8 cellular contexts compared by ENCODE assay signal in genomic region chr4:143375326-143376073, GRCh38. TPM values are rescaled to one million over a fixed set of nuclear protein-coding genes. Genes with fewer than 3 reads are reported as not detected.
DNase-seq lines count a peak whose midpoint lies in the region; ATAC-seq and TF ChIP-seq lines count a peak whose summit lies in the region.

No MANE protein-coding gene starts in this region.

- H2BK5ac ChIP-seq in mesendoderm (ENCODE audit: low read length), result no peak overlapping the region

- CTCF ChIA-PET in activated CD4-positive, alpha-beta memory T cell treated with anti-CD3 and anti-CD28 coated beads for 36 hours (lab: Charles Lee), result interaction anchor here (1.0 to 2.0 kb wide), 2 partner anchors 10 to 49 kb away, joined by 3 to 6 read pairs; no protein-coding TSS in a partner anchor
- CTCF ChIA-PET in activated CD4-positive, alpha-beta memory T cell treated with anti-CD3 and anti-CD28 coated beads, Interleukin-2, amount 10 ng/mL, durations not matched to agents 7 days and 5 days (lab: Charles Lee), result no interaction called here

- peak; percentile 25 for DNase-seq in activated CD4-positive, alpha-beta memory T cell treated with anti-CD3 and anti-CD28 coated beads for 36 hours
- DNase-seq in activated CD4-positive, alpha-beta memory T cell treated with anti-CD3 and anti-CD28 coated beads, Interleukin-2, amount 10 ng/mL, durations not matched to agents 7 days and 5 days, result no peak
- DNase-seq in LNCaP clone FGC (ENCODE audit: low read depth), result no peak
- peak; percentile 49 for DNase-seq in choroid plexus epithelial cell (ENCODE audit: low read depth)
- peak; percentile 67 for DNase-seq in mesendoderm
- no peak for DNase-seq in NCI-H1105 (lab: John Stamatoyannopoulos, UW)
- DNase-seq in naive thymus-derived CD8-positive, alpha-beta T cell, result no peak

- H3K18ac ChIP-seq in mesendoderm (ENCODE audit: low read length), result no peak overlapping the region

- no CpG with 5 or more reads among the region's 6 CpGs for WGBS in mesendoderm (ENCODE audit: extremely low coverage, insufficient coverage, low lambda C conversion rate)

- peaks cover 1% of the 10 kb centered on the region for H3K27me3 Mint-ChIP-seq in activated CD4-positive, alpha-beta memory T cell treated with anti-CD3 and anti-CD28 coated beads for 36 hours
- H3K27me3 Mint-ChIP-seq in activated CD4-positive, alpha-beta memory T cell treated with anti-CD3 and anti-CD28 coated beads, Interleukin-2, amount 10 ng/mL, durations not matched to agents 7 days and 5 days, result peaks cover 2% of the 10 kb centered on the region
- no peaks in the 10 kb centered on the region for H3K27me3 Mint-ChIP-seq in naive thymus-derived CD8-positive, alpha-beta T cell

- no peak overlapping the region for H3K27ac ChIP-seq in mesendoderm (ENCODE audit: low read depth, low read length)

- H3K79me2 ChIP-seq in mesendoderm (ENCODE audit: control insufficient read depth, insufficient read depth, low read length), result no peaks in the 10 kb centered on the region

- no peak overlapping the region for H3K4ac ChIP-seq in mesendoderm (ENCODE audit: low read depth, low read length)

- H3K23ac ChIP-seq in mesendoderm (ENCODE audit: low read length), result no peak overlapping the region

- POLR2A ChIA-PET in activated CD4-positive, alpha-beta memory T cell treated with anti-CD3 and anti-CD28 coated beads for 36 hours (lab: Charles Lee), result no interaction called here
- POLR2A ChIA-PET in activated CD4-positive, alpha-beta memory T cell treated with anti-CD3 and anti-CD28 coated beads, Interleukin-2, amount 10 ng/mL, durations not matched to agents 7 days and 5 days (lab: Charles Lee), result no interaction called here
- POLR2A ChIA-PET in naive thymus-derived CD8-positive, alpha-beta T cell (lab: Charles Lee), result no interaction called here

- no peaks in the 10 kb centered on the region for H3K4me1 Mint-ChIP-seq in activated CD4-positive, alpha-beta memory T cell treated with anti-CD3 and anti-CD28 coated beads for 36 hours (ENCODE audit: low read depth)
- H3K4me1 Mint-ChIP-seq in activated CD4-positive, alpha-beta memory T cell treated with anti-CD3 and anti-CD28 coated beads, Interleukin-2, amount 10 ng/mL, durations not matched to agents 7 days and 5 days, result no peaks in the 10 kb centered on the region
- peaks cover 0 to 48% (median 0%) of the 10 kb centered on the region in 4 donors for H3K4me1 Mint-ChIP-seq in naive thymus-derived CD8-positive, alpha-beta T cell

- H3K4me3 Mint-ChIP-seq in activated CD4-positive, alpha-beta memory T cell treated with anti-CD3 and anti-CD28 coated beads for 36 hours, result no peak overlapping the region
- H3K4me3 Mint-ChIP-seq in activated CD4-positive, alpha-beta memory T cell treated with anti-CD3 and anti-CD28 coated beads, Interleukin-2, amount 10 ng/mL, durations not matched to agents 7 days and 5 days, result no peak overlapping the region
- no peak overlapping the region for H3K4me3 Mint-ChIP-seq in naive thymus-derived CD8-positive, alpha-beta T cell

- H4K8ac ChIP-seq in mesendoderm (ENCODE audit: low read depth, low read length), result no peak overlapping the region

- no peak overlapping the region for H2AK5ac ChIP-seq in mesendoderm (ENCODE audit: low read length)

- peak; percentile 41 for ATAC-seq in GM21786 (IDR thresholded peaks at IDR 0.05; ENCODE audit: unreplicated experiment)
- no peak for ATAC-seq in naive thymus-derived CD8-positive, alpha-beta T cell

- peaks cover 6% of the 10 kb centered on the region for H3K4me1 ChIP-seq in mesendoderm (ENCODE audit: control insufficient read depth, low read depth, low read length)

- no peak overlapping the region for H3K27ac Mint-ChIP-seq in activated CD4-positive, alpha-beta memory T cell treated with anti-CD3 and anti-CD28 coated beads for 36 hours
- no peak overlapping the region for H3K27ac Mint-ChIP-seq in activated CD4-positive, alpha-beta memory T cell treated with anti-CD3 and anti-CD28 coated beads, Interleukin-2, amount 10 ng/mL, durations not matched to agents 7 days and 5 days
- no peak overlapping the region for H3K27ac Mint-ChIP-seq in naive thymus-derived CD8-positive, alpha-beta T cell

- H3K27me3 ChIP-seq in mesendoderm (ENCODE audit: insufficient read depth, low read length, poor library complexity), result no peaks in the 10 kb centered on the region

- H2BK120ac ChIP-seq in mesendoderm (ENCODE audit: low read depth, low read length), result no peak overlapping the region

- TF ChIP-seq CTCF in LNCaP clone FGC (IDR thresholded peaks at IDR 0.05; ENCODE audit: control insufficient read depth, extremely low read depth, insufficient read depth), result peak; percentile 57
- peak; percentile 62 for TF ChIP-seq CTCF in choroid plexus epithelial cell (conservative IDR thresholded peaks at IDR 0.05; ENCODE audit: low read depth, low read length)

- H3K9me3 Mint-ChIP-seq in activated CD4-positive, alpha-beta memory T cell treated with anti-CD3 and anti-CD28 coated beads for 36 hours, result no peaks in the 10 kb centered on the region
- H3K9me3 Mint-ChIP-seq in activated CD4-positive, alpha-beta memory T cell treated with anti-CD3 and anti-CD28 coated beads, Interleukin-2, amount 10 ng/mL, durations not matched to agents 7 days and 5 days, result peaks cover 2% of the 10 kb centered on the region
- peaks cover 0 to 8% (median 0%) of the 10 kb centered on the region in 9 donors for H3K9me3 Mint-ChIP-seq in naive thymus-derived CD8-positive, alpha-beta T cell

- H3K4me3 ChIP-seq in LNCaP clone FGC (ENCODE audit: low read depth, low read length) (no peak overlapping the region), choroid plexus epithelial cell (ENCODE audit: low read depth, low read length) (no peak overlapping the region), mesendoderm (ENCODE audit: low read length) (no peak overlapping the region)

- H3K36me3 ChIP-seq in mesendoderm (ENCODE audit: control insufficient read depth, insufficient read depth, low read length), result no peaks in the 10 kb centered on the region

- H2BK15ac ChIP-seq in mesendoderm (replicated peaks; ENCODE audit: low read depth), result no peak overlapping the region

- no peak overlapping the region for H3K9ac ChIP-seq in mesendoderm (ENCODE audit: low read length)

- H4K5ac ChIP-seq in mesendoderm (ENCODE audit: low read length), result no peak overlapping the region

- no peak overlapping the region for H3K56ac ChIP-seq in mesendoderm (ENCODE audit: low read length)

- no peaks in the 10 kb centered on the region for H3K36me3 Mint-ChIP-seq in activated CD4-positive, alpha-beta memory T cell treated with anti-CD3 and anti-CD28 coated beads for 36 hours
- no peaks in the 10 kb centered on the region for H3K36me3 Mint-ChIP-seq in activated CD4-positive, alpha-beta memory T cell treated with anti-CD3 and anti-CD28 coated beads, Interleukin-2, amount 10 ng/mL, durations not matched to agents 7 days and 5 days (ENCODE audit: low read depth)
- peaks cover 0 to 5% (median 5%) of the 10 kb centered on the region in 3 donors for H3K36me3 Mint-ChIP-seq in naive thymus-derived CD8-positive, alpha-beta T cell

- intact Hi-C loops in activated CD4-positive, alpha-beta memory T cell treated with anti-CD3 and anti-CD28 coated beads for 36 hours (cut with micrococcal nuclease), result no loop called here

- no peak overlapping the region for H3K4me2 ChIP-seq in mesendoderm (ENCODE audit: low read length)

- H3K79me1 ChIP-seq in mesendoderm (ENCODE audit: low read length), result peaks cover 1% of the 10 kb centered on the region

RNA-seq across cellular contexts. Expression of gene GAB1, which starts 38.8 kb away (rescaled TPM):
- under 1 TPM; 0.34 to 0.45 TPM for total RNA-seq in activated CD4-positive, alpha-beta memory T cell treated with anti-CD3 and anti-CD28 coated beads for 36 hours
- total RNA-seq in activated CD4-positive, alpha-beta memory T cell treated with anti-CD3 and anti-CD28 coated beads, Interleukin-2, amount 10 ng/mL, durations not matched to agents 7 days and 5 days, result under 1 TPM; 0.80 to 0.86 TPM
- polyA plus RNA-seq in mesendoderm (2013, experiment 1 of 2), result 10.6 TPM
- 11.9 TPM for polyA plus RNA-seq in mesendoderm (2013, experiment 2 of 2)
- 1 to 10 TPM in 1 of 2 experiments, under 1 TPM in 1; 0.63 to 1.1 TPM for total RNA-seq in naive thymus-derived CD8-positive, alpha-beta T cell
- not detected for polyA plus RNA-seq in naive thymus-derived CD8-positive, alpha-beta T cell

Comparison
In these comparisons a context has a peak if more than half of its experiments do, and no peak if none do; other contexts are left out.
1. DNase-seq: peak in activated CD4-positive, alpha-beta memory T cell treated with anti-CD3 and anti-CD28 coated beads for 36 hours (single experiment), choroid plexus epithelial cell (single experiment) and mesendoderm (single experiment); none in activated CD4-positive, alpha-beta memory T cell treated with anti-CD3 and anti-CD28 coated beads, Interleukin-2, amount 10 ng/mL, durations not matched to agents 7 days and 5 days (single experiment), LNCaP clone FGC (single experiment), NCI-H1105 (single experiment) and naive thymus-derived CD8-positive, alpha-beta T cell (0 of 10).